1 cellular context compared by ENCODE assay signal in the genomic region with DNA sequence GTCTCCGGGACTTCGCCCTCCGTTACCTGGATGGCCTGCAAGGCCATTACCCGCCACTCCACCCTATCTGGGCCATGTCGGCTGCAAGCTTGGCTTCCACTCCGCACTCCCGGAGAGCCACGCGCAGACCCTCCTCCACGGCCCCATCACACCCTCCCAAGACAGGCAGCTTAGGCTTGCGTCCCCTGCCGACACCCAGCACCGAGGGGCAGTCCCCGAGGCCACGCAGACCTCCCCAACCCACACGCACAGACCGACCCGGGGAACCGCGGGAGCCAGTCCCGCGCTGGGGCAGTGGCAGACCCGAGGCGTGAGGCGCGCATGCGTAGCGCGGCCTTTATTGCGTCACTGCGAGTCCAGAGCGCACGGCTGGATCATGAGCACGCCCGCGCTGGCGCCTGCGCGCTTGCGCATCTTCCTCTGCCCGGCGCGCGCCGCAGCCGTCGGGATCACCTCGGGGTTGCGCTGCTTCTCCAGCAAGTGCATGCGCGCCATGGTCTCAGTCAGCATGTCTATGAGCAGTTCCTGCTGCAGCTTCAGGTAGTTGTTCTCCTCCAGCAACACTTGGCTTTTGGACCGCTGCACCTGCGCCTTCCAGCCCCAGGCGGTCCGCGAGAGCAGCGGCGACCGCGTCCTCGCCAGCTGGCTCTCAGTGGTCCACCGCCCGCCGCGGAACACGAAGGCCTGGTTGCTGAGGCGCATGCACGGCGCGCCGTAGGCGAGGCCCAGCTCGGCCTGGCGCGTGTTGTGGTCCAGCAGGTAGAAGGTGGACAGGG.
A peak's percentile ranks its signal among the peaks of the same experiment; 100 is the strongest.
TF ChIP-seq lines count a peak whose summit lies in the region.

No MANE protein-coding gene starts in this region.

TF ChIP-seq in A549, 52 proteins besides CTCF, POLR2A, EP300 and RAD21 (continued from another document):
- TF ChIP-seq, protein P1, sequence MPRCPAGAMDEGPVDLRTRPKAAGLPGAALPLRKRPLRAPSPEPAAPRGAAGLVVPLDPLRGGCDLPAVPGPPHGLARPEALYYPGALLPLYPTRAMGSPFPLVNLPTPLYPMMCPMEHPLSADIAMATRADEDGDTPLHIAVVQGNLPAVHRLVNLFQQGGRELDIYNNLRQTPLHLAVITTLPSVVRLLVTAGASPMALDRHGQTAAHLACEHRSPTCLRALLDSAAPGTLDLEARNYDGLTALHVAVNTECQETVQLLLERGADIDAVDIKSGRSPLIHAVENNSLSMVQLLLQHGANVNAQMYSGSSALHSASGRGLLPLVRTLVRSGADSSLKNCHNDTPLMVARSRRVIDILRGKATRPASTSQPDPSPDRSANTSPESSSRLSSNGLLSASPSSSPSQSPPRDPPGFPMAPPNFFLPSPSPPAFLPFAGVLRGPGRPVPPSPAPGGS (IDR thresholded peaks at IDR 0.05), result peak; percentile 83; the same call in 2 of the 3 replicates
- no peak for TF ChIP-seq KDM5A (IDR thresholded peaks at IDR 0.05)
- TF ChIP-seq ZFP36 (IDR thresholded peaks at IDR 0.05; ENCODE audit: borderline replicate concordance, partially characterized antibody), result no peak
- TF ChIP-seq HOXB5 (CRISPR knock-in tag; IDR thresholded peaks at IDR 0.05), result peak; percentile 50; the same call in 1 of the 2 replicates
- TF ChIP-seq HOXB13 (CRISPR knock-in tag; IDR thresholded peaks at IDR 0.05; ENCODE audit: low read depth), result 0 out of 2 replicates have a peak, but pooled peaks have one; percentile 24
- no peak for TF ChIP-seq POLR2AphosphoS2 (conservative IDR thresholded peaks at IDR 0.05; ENCODE audit: low read length)
- TF ChIP-seq NPAS2 (CRISPR knock-in tag; IDR thresholded peaks at IDR 0.05; ENCODE audit: borderline replicate concordance), result no peak
- 0 out of 2 replicates have a peak, but pooled peaks have one; percentile 63 for TF ChIP-seq RNF2 (IDR thresholded peaks at IDR 0.05; ENCODE audit: borderline replicate concordance, low read depth)
- no peak for TF ChIP-seq EHMT2 (IDR thresholded peaks at IDR 0.05; ENCODE audit: low read depth)
- TF ChIP-seq CHD4 (IDR thresholded peaks at IDR 0.05; ENCODE audit: borderline replicate concordance), result no peak
- TF ChIP-seq, protein P2, sequence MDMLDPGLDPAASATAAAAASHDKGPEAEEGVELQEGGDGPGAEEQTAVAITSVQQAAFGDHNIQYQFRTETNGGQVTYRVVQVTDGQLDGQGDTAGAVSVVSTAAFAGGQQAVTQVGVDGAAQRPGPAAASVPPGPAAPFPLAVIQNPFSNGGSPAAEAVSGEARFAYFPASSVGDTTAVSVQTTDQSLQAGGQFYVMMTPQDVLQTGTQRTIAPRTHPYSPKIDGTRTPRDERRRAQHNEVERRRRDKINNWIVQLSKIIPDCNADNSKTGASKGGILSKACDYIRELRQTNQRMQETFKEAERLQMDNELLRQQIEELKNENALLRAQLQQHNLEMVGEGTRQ (IDR thresholded peaks at IDR 0.05), result no peak
- TF ChIP-seq SREBF2 (IDR thresholded peaks at IDR 0.05), result no peak
- TF ChIP-seq MYC (IDR thresholded peaks at IDR 0.05; ENCODE audit: borderline replicate concordance, low read length), result no peak
- no peak for TF ChIP-seq CHD2 (IDR thresholded peaks at IDR 0.05; ENCODE audit: low read length, partially characterized antibody)
- TF ChIP-seq RCOR1 (IDR thresholded peaks at IDR 0.05; ENCODE audit: low read depth, low read length), result no peak
- TF ChIP-seq EHF (CRISPR knock-in tag; IDR thresholded peaks at IDR 0.05), result no peak
- no peak for TF ChIP-seq ESRRA (IDR thresholded peaks at IDR 0.05; ENCODE audit: borderline replicate concordance, low read length)
- TF ChIP-seq NR3C1 (IDR thresholded peaks at IDR 0.05), result no peak
- TF ChIP-seq HEYL (CRISPR knock-in tag; IDR thresholded peaks at IDR 0.05), result no peak
- no peak for TF ChIP-seq CBX8 (IDR thresholded peaks at IDR 0.05)
- TF ChIP-seq, protein P3, sequence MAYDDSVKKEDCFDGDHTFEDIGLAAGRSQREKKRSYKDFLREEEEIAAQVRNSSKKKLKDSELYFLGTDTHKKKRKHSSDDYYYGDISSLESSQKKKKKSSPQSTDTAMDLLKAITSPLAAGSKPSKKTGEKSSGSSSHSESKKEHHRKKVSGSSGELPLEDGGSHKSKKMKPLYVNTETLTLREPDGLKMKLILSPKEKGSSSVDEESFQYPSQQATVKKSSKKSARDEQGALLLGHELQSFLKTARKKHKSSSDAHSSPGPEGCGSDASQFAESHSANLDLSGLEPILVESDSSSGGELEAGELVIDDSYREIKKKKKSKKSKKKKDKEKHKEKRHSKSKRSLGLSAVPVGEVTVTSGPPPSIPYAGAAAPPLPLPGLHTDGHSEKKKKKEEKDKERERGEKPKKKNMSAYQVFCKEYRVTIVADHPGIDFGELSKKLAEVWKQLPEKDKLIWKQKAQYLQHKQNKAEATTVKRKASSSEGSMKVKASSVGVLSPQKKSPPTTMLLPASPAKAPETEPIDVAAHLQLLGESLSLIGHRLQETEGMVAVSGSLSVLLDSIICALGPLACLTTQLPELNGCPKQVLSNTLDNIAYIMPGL (CRISPR knock-in tag; IDR thresholded peaks at IDR 0.05; ENCODE audit: borderline replicate concordance), result no peak
- no peak for TF ChIP-seq HDAC2 (IDR thresholded peaks at IDR 0.05)
- TF ChIP-seq CEBPB (IDR thresholded peaks at IDR 0.05), result peak; percentile 78 to 92; a peak in 3 of 4 replicates
- TF ChIP-seq, protein P4, sequence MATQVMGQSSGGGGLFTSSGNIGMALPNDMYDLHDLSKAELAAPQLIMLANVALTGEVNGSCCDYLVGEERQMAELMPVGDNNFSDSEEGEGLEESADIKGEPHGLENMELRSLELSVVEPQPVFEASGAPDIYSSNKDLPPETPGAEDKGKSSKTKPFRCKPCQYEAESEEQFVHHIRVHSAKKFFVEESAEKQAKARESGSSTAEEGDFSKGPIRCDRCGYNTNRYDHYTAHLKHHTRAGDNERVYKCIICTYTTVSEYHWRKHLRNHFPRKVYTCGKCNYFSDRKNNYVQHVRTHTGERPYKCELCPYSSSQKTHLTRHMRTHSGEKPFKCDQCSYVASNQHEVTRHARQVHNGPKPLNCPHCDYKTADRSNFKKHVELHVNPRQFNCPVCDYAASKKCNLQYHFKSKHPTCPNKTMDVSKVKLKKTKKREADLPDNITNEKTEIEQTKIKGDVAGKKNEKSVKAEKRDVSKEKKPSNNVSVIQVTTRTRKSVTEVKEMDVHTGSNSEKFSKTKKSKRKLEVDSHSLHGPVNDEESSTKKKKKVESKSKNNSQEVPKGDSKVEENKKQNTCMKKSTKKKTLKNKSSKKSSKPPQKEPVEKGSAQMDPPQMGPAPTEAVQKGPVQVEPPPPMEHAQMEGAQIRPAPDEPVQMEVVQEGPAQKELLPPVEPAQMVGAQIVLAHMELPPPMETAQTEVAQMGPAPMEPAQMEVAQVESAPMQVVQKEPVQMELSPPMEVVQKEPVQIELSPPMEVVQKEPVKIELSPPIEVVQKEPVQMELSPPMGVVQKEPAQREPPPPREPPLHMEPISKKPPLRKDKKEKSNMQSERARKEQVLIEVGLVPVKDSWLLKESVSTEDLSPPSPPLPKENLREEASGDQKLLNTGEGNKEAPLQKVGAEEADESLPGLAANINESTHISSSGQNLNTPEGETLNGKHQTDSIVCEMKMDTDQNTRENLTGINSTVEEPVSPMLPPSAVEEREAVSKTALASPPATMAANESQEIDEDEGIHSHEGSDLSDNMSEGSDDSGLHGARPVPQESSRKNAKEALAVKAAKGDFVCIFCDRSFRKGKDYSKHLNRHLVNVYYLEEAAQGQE (IDR thresholded peaks at IDR 0.05), result no peak
- no peak for TF ChIP-seq BHLHE40 (IDR thresholded peaks at IDR 0.05; ENCODE audit: low read depth, low read length)
- TF ChIP-seq FOXS1 (CRISPR knock-in tag; IDR thresholded peaks at IDR 0.05), result no peak
- TF ChIP-seq, protein P5, sequence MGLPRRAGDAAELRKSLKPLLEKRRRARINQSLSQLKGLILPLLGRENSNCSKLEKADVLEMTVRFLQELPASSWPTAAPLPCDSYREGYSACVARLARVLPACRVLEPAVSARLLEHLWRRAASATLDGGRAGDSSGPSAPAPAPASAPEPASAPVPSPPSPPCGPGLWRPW (IDR thresholded peaks at IDR 0.05), result no peak
- TF ChIP-seq, protein P6, sequence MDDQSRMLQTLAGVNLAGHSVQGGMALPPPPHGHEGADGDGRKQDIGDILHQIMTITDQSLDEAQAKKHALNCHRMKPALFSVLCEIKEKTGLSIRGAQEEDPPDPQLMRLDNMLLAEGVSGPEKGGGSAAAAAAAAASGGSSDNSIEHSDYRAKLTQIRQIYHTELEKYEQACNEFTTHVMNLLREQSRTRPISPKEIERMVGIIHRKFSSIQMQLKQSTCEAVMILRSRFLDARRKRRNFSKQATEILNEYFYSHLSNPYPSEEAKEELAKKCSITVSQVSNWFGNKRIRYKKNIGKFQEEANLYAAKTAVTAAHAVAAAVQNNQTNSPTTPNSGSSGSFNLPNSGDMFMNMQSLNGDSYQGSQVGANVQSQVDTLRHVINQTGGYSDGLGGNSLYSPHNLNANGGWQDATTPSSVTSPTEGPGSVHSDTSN (IDR thresholded peaks at IDR 0.05), result no peak
- 0 out of 3 replicates have a peak, but pooled peaks have one; percentile 8 for TF ChIP-seq SMC3 (IDR thresholded peaks at IDR 0.05)
- no peak for TF ChIP-seq CBX2 (IDR thresholded peaks at IDR 0.05; ENCODE audit: borderline replicate concordance, low read depth)
- no peak for TF ChIP-seq ZNF302 (CRISPR knock-in tag; IDR thresholded peaks at IDR 0.05)
- TF ChIP-seq FOSL2 (IDR thresholded peaks at IDR 0.05), result no peak
- peak; percentile 61 for TF ChIP-seq FOSL2 (CRISPR knock-in tag; IDR thresholded peaks at IDR 0.05)
- TF ChIP-seq, protein P7, sequence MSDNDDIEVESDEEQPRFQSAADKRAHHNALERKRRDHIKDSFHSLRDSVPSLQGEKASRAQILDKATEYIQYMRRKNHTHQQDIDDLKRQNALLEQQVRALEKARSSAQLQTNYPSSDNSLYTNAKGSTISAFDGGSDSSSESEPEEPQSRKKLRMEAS (IDR thresholded peaks at IDR 0.05), result peak; percentile 96
- TF ChIP-seq TP53 (CRISPR knock-in tag; IDR thresholded peaks at IDR 0.05), result peak; percentile 62; the same call in 1 of the 2 replicates
- TF ChIP-seq JUNB (IDR thresholded peaks at IDR 0.05), result no peak
- TF ChIP-seq, protein P8, sequence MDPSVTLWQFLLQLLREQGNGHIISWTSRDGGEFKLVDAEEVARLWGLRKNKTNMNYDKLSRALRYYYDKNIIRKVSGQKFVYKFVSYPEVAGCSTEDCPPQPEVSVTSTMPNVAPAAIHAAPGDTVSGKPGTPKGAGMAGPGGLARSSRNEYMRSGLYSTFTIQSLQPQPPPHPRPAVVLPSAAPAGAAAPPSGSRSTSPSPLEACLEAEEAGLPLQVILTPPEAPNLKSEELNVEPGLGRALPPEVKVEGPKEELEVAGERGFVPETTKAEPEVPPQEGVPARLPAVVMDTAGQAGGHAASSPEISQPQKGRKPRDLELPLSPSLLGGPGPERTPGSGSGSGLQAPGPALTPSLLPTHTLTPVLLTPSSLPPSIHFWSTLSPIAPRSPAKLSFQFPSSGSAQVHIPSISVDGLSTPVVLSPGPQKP (IDR thresholded peaks at IDR 0.05; ENCODE audit: low read depth, low read length), result no peak
- TF ChIP-seq MAZ (IDR thresholded peaks at IDR 0.05; ENCODE audit: borderline replicate concordance, low read depth, low read length), result no peak
- no peak for TF ChIP-seq RARB (CRISPR knock-in tag; IDR thresholded peaks at IDR 0.05)
- peak; percentile 66 for TF ChIP-seq PHF8 (IDR thresholded peaks at IDR 0.05; ENCODE audit: borderline replicate concordance, low read depth)
- TF ChIP-seq GATA3 (IDR thresholded peaks at IDR 0.05; ENCODE audit: borderline replicate concordance), result no peak
- TF ChIP-seq RFX5 (IDR thresholded peaks at IDR 0.05), result no peak
- no peak for TF ChIP-seq NFE2L2 (conservative IDR thresholded peaks at IDR 0.05; ENCODE audit: low read length)
- no peak for TF ChIP-seq TFCP2L1 (CRISPR knock-in tag; IDR thresholded peaks at IDR 0.05)
- TF ChIP-seq, protein P9, sequence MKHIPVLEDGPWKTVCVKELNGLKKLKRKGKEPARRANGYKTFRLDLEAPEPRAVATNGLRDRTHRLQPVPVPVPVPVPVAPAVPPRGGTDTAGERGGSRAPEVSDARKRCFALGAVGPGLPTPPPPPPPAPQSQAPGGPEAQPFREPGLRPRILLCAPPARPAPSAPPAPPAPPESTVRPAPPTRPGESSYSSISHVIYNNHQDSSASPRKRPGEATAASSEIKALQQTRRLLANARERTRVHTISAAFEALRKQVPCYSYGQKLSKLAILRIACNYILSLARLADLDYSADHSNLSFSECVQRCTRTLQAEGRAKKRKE (CRISPR knock-in tag; IDR thresholded peaks at IDR 0.05; ENCODE audit: low read depth), result peak; percentile 66; the same call in 1 of the 2 replicates
- no peak for TF ChIP-seq ZC3H11A (IDR thresholded peaks at IDR 0.05)
- TF ChIP-seq ZSCAN20 (CRISPR knock-in tag; IDR thresholded peaks at IDR 0.05), result no peak
- no peak for TF ChIP-seq FOSB (CRISPR knock-in tag; IDR thresholded peaks at IDR 0.05)
- TF ChIP-seq MAFK (IDR thresholded peaks at IDR 0.05; ENCODE audit: partially characterized antibody), result no peak
- no peak for TF ChIP-seq HOXA7 (CRISPR knock-in tag; IDR thresholded peaks at IDR 0.05)
- TF ChIP-seq KDM1A (IDR thresholded peaks at IDR 0.05; ENCODE audit: low read depth), result no peak
- TF ChIP-seq, protein P10, sequence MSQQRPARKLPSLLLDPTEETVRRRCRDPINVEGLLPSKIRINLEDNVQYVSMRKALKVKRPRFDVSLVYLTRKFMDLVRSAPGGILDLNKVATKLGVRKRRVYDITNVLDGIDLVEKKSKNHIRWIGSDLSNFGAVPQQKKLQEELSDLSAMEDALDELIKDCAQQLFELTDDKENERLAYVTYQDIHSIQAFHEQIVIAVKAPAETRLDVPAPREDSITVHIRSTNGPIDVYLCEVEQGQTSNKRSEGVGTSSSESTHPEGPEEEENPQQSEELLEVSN (IDR thresholded peaks at IDR 0.05; ENCODE audit: borderline replicate concordance, low read depth), result peak; percentile 96
TF ChIP-seq in A549: peak in this region for 13.
